In genomic region chr20:10579942-10580341, GRCh38 we compare ENCODE assay signal across 22 cellular contexts.
DNase-seq lines count a peak whose midpoint lies in the region; ATAC-seq and TF ChIP-seq lines count a peak whose summit lies in the region.
"Had no signal": no experiment of that assay in that cellular context is flagged by ENCODE, and none has a peak within 500 bp of the region (broad histone marks: within the 10 kb centered on the region; RNA-seq: fewer than 3 reads in every experiment).

No MANE protein-coding gene starts in this region.

- no peak for ATAC-seq in HCT116
- ATAC-seq in foreskin keratinocyte = peak; percentile 47
- no peak for ATAC-seq in HG03520 (IDR thresholded peaks at IDR 0.05; ENCODE audit: unreplicated experiment)

- no peak for TF ChIP-seq CTCF in HCT116 (IDR thresholded peaks at IDR 0.05 in 2 of 3, conservative IDR thresholded peaks at IDR 0.05 in 1 of 3; ENCODE audit: borderline replicate concordance in 1 of 3, insufficient read depth in 1 of 3, low read depth in 2 of 3, low read length in 2 of 3)
- TF ChIP-seq CTCF in RWPE1 (conservative IDR thresholded peaks at IDR 0.05; ENCODE audit: low read depth) = no peak
- TF ChIP-seq CTCF in foreskin keratinocyte (conservative IDR thresholded peaks at IDR 0.05) = no peak

- H2AFZ ChIP-seq in HCT116 (ENCODE audit: low read depth, low read length, poor library complexity, severe bottlenecking) = no peak overlapping the region

- POLR2A ChIA-PET in HCT116 (lab: Charles Lee) (no interaction called here), RWPE1 (lab: Yijun Ruan, JAX; ENCODE audit: low non-redundant PET) (no interaction called here)

- no peak overlapping the region for H3K9ac ChIP-seq in HCT116 (ENCODE audit: low read length)
- H3K9ac ChIP-seq: BLaER1 had no signal

- RAD21 ChIA-PET in HCT116 (lab: Charles Lee; ENCODE audit: low non-redundant PET in 1 of 2, low total read pairs in 2 of 2, uncharacterized antibody in 2 of 2, unreplicated experiment in 2 of 2) = no interaction called here

- peaks cover 44 to 49% of the 10 kb centered on the region in 2 experiments for H3K4me1 ChIP-seq in HCT116 (ENCODE audit: control insufficient read depth in 1 of 2, insufficient read depth in 2 of 2, low read length in 2 of 2)
- H3K4me1 ChIP-seq in foreskin keratinocyte = peaks cover 45% of the 10 kb centered on the region

- CTCF ChIA-PET in HCT116 (lab: Charles Lee) (no interaction called here), RWPE1 (lab: Yijun Ruan, JAX) (no interaction called here)

- H3K27ac ChIP-seq in HCT116 (ENCODE audit: low read depth, low read length) = no peak overlapping the region
- H3K27ac ChIP-seq in RWPE1 = no peak overlapping the region
- H3K27ac ChIP-seq in foreskin keratinocyte = peak overlapping the region; percentile 58
- H3K27ac ChIP-seq: BLaER1, SK-N-MC had no signal

- TF ChIP-seq RAD21 in HCT116 (IDR thresholded peaks at IDR 0.05; ENCODE audit: low read depth) = no peak

- no peaks in the 10 kb centered on the region for H3K36me3 ChIP-seq in HCT116 (ENCODE audit: control insufficient read depth in 1 of 2, insufficient read depth in 2 of 2, low read length in 2 of 2)
- H3K36me3 ChIP-seq: BLaER1 had no signal

- no peaks in the 10 kb centered on the region for H3K27me3 ChIP-seq in HCT116 (ENCODE audit: insufficient read depth, low read length)
- H3K27me3 ChIP-seq in foreskin keratinocyte = no peaks in the 10 kb centered on the region
- H3K27me3 ChIP-seq: BLaER1 had no signal

- H3K79me2 ChIP-seq in HCT116 (ENCODE audit: insufficient read depth, low read length) = no peaks in the 10 kb centered on the region

- no peaks in the 10 kb centered on the region for H3K9me2 ChIP-seq in HCT116 (ENCODE audit: insufficient read depth)

- BruUV-seq in HCT116 (replicated peaks; lab: Mats Ljungman, UMichigan) = no TSS peak

- no peaks in the 10 kb centered on the region for H4K20me1 ChIP-seq in HCT116 (ENCODE audit: insufficient read depth)
- H4K20me1 ChIP-seq: BLaER1 had no signal

- no peak overlapping the region for H3K4me3 ChIP-seq in HCT116 (replicated peaks in 1 of 2; ENCODE audit: low read depth in 1 of 2, low read length in 2 of 2)
- H3K4me3 ChIP-seq: BLaER1, SK-N-MC had no signal

- no peak for TF ChIP-seq POLR2A in HCT116 (IDR thresholded peaks at IDR 0.05; ENCODE audit: borderline replicate concordance, extremely low read depth, insufficient read depth, insufficient read length)

- DNase-seq in HCT116 (ENCODE audit: low read depth, low spot score) (no peak), RWPE1 (ENCODE audit: low spot score) (peak; percentile 44), foreskin keratinocyte (no peak), renal cortical epithelial cell (ENCODE audit: low read depth) (peak; percentile 55), EL (no peak), occipital lobe (lab: John Stamatoyannopoulos, UW) (no peak)
- DNase-seq: ACHN; CD4-positive, alpha-beta T cell; COR-L47; DMS 273 treated with DMSO at 0.1 percent for 48 hours; GDM1; H9; NCI-H1694; NCI-H2081; NCI-H2171; NCI-H524 treated with DMSO at 0.1 percent for 48 hours; NCI-H82; SHP77; SW 1271 had no signal

- intact Hi-C loops in HCT116 (cut with micrococcal nuclease) = no loop called here

- H3K9me3 ChIP-seq in HCT116 (ENCODE audit: control insufficient read depth in 1 of 2, insufficient read depth in 1 of 2, low read depth in 1 of 2, low read length in 2 of 2) = no peaks in the 10 kb centered on the region
- H3K9me3 ChIP-seq: BLaER1 had no signal

- H3K4me2 ChIP-seq in HCT116 (ENCODE audit: low read length) = peak overlapping the region; percentile 14; the same call in 1 of the 2 replicates

TF ChIP-seq in HCT116, 20 proteins besides CTCF, POLR2A, EP300 and RAD21:
- TF ChIP-seq TCF7L2 (IDR thresholded peaks at IDR 0.05; ENCODE audit: borderline replicate concordance, extremely low read depth, insufficient read depth, insufficient read length) (no peak), FOSL1 (IDR thresholded peaks at IDR 0.05; ENCODE audit: low read depth) (peak; percentile 10; the same call in 1 of the 2 replicates)

Comparison
In these comparisons a context has a peak if more than half of its experiments do, and no peak if none do; other contexts are left out.
1. DNase-seq: peak in RWPE1 (single experiment) and renal cortical epithelial cell (single experiment); none in HCT116 (single experiment), foreskin keratinocyte (0 of 2), EL (single experiment) and occipital lobe (single experiment).